15 cellular contexts compared by ENCODE assay signal in genomic region chr22:32123657-32124056, GRCh38. TPM values are rescaled to one million over a fixed set of nuclear protein-coding genes. Genes with fewer than 3 reads are reported as not detected.
A peak's percentile ranks its signal among the peaks of the same experiment; 100 is the strongest.
DNase-seq lines count a peak whose midpoint lies in the region; ATAC-seq, FAIRE-seq and TF ChIP-seq lines count a peak whose summit lies in the region.
"Had no signal": no experiment of that assay in that cellular context is flagged by ENCODE, and none has a peak within 500 bp of the region (broad histone marks: within the 10 kb centered on the region; RNA-seq: fewer than 3 reads in every experiment).

No MANE protein-coding gene starts in this region.

- POLR2A ChIA-PET in A549 (lab: Yijun Ruan, JAX) (no interaction called here), SK-N-SH (lab: Yijun Ruan, JAX) (no interaction called here)

- H3F3A ChIP-seq in GM23338 (replicated peaks; ENCODE audit: low read depth) = no peaks in the 10 kb centered on the region
- H3F3A ChIP-seq in SK-N-SH (replicated peaks; ENCODE audit: insufficient read depth) = no peaks in the 10 kb centered on the region

- peaks cover 9% of the 10 kb centered on the region; the same call in 2 of the 3 replicates for H3K9me3 Mint-ChIP-seq in GM23338
- H3K9me3 Mint-ChIP-seq in activated naive CD4-positive, alpha-beta T cell treated with anti-CD3 and anti-CD28 coated beads for 36 hours = no peaks in the 10 kb centered on the region
- H3K9me3 Mint-ChIP-seq: IgD-negative memory B cell had no signal

- intact Hi-C loops in activated naive CD4-positive, alpha-beta T cell treated with anti-CD3 and anti-CD28 coated beads for 36 hours (cut with micrococcal nuclease) = no loop called here

- no peak overlapping the region for H3K4me3 Mint-ChIP-seq in GM23338
- H3K4me3 Mint-ChIP-seq in activated naive CD4-positive, alpha-beta T cell treated with anti-CD3 and anti-CD28 coated beads for 36 hours = no peak overlapping the region
- H3K4me3 Mint-ChIP-seq: activated naive CD8-positive, alpha-beta T cell; IgD-negative memory B cell; T-helper 17 cell had no signal

- 20% methylated on average over 5 of the region's 10 CpGs for WGBS in A549 (ENCODE audit: missing lambda C conversion rate)
- 81% methylated on average over 9 of the region's 10 CpGs for WGBS in SK-N-SH (ENCODE audit: low lambda C conversion rate)
- 32% methylated on average over 10 of the region's 10 CpGs for WGBS in hepatocyte (ENCODE audit: low lambda C conversion rate, missing lambda C conversion rate)
- 72 to 73% methylated on average over 8 to 10 of the region's 10 CpGs for WGBS in upper lobe of left lung, 2 donors

- H3K4me2 ChIP-seq in A549 = no peak overlapping the region
- H3K4me2 ChIP-seq in GM23338 = no peak overlapping the region
- no peak overlapping the region for H3K4me2 ChIP-seq in SK-N-SH
- H3K4me2 ChIP-seq in hepatocyte = no peak overlapping the region

- no peak overlapping the region for H3K27ac Mint-ChIP-seq in GM23338
- H3K27ac Mint-ChIP-seq in activated naive CD4-positive, alpha-beta T cell treated with anti-CD3 and anti-CD28 coated beads for 36 hours = no peak overlapping the region
- H3K27ac Mint-ChIP-seq: activated naive CD8-positive, alpha-beta T cell; T-helper 17 cell had no signal

- H2AFZ ChIP-seq in GM23338 = peak overlapping the region; percentile 21; the same call in 1 of the 2 replicates
- no peak overlapping the region for H2AFZ ChIP-seq in SK-N-SH (ENCODE audit: low read depth)
- no peak overlapping the region for H2AFZ ChIP-seq in hepatocyte

- TF ChIP-seq CTCF in A549 (IDR thresholded peaks at IDR 0.05) (peak; percentile 31; the same call in 1 of the 3 replicates), GM23338 (conservative IDR thresholded peaks at IDR 0.05; ENCODE audit: low read depth in 2 of 2) (peak; percentile 43 to 59), SK-N-SH (IDR thresholded peaks at IDR 0.05) (0 out of 2 replicates have a peak, but pooled peaks have one; percentile 14), hepatocyte (IDR thresholded peaks at IDR 0.05; ENCODE audit: poor library complexity) (no peak), upper lobe of left lung (IDR thresholded peaks at IDR 0.05) (no peak)

- H3K36me3 ChIP-seq in GM23338 (ENCODE audit: insufficient read depth) (no peaks in the 10 kb centered on the region), SK-N-SH (replicated peaks in 1 of 2; ENCODE audit: control insufficient read depth in 1 of 2, insufficient read depth in 2 of 2, low read length in 1 of 2) (no peaks in the 10 kb centered on the region), hepatocyte (replicated peaks; ENCODE audit: insufficient read depth, low read depth) (no peaks in the 10 kb centered on the region), upper lobe of left lung (no peaks in the 10 kb centered on the region)

- TF ChIP-seq EP300 in A549 (IDR thresholded peaks at IDR 0.05) (no peak), SK-N-SH (IDR thresholded peaks at IDR 0.05; ENCODE audit: borderline replicate concordance in 1 of 2, low read depth in 1 of 2, low read length in 1 of 2) (no peak), upper lobe of left lung (IDR thresholded peaks at IDR 0.05) (no peak)

- no peak for FAIRE-seq in A549 (lab: Jason Lieb, UNC)
- FAIRE-seq: H54 had no signal

- peaks cover 7% of the 10 kb centered on the region for H3K27me3 Mint-ChIP-seq in GM23338 (ENCODE audit: insufficient read depth, low read depth, poor library complexity)
- H3K27me3 Mint-ChIP-seq in activated naive CD4-positive, alpha-beta T cell treated with anti-CD3 and anti-CD28 coated beads for 36 hours (ENCODE audit: low read depth) = no peaks in the 10 kb centered on the region
- H3K27me3 Mint-ChIP-seq: activated naive CD8-positive, alpha-beta T cell; IgD-negative memory B cell; T-helper 17 cell had no signal

- H3K27ac ChIP-seq in A549 (no peak overlapping the region), GM23338 (ENCODE audit: low read depth) (no peak overlapping the region), SK-N-SH (ENCODE audit: low read depth in 2 of 2, low read length in 1 of 2) (no peak overlapping the region), hepatocyte (no peak overlapping the region), upper lobe of left lung (no peak overlapping the region)

- peak in 1 of 2 experiments; percentile 31 for DNase-seq in A549 (ENCODE audit: low read depth in 1 of 2, low spot score in 1 of 2)
- peak; percentile 81 for DNase-seq in GM23338 (ENCODE audit: low spot score)
- DNase-seq in SK-N-SH = no peak
- peak; percentile 39 for DNase-seq in iPS-NIHi11 (ENCODE audit: low spot score)
- no peak for DNase-seq in GF-D8 (lab: John Stamatoyannopoulos, UW)
- DNase-seq in hepatocyte (ENCODE audit: low spot score) = no peak
- no peak for DNase-seq in activated naive CD4-positive, alpha-beta T cell treated with anti-CD3 and anti-CD28 coated beads for 36 hours
- DNase-seq in upper lobe of left lung = no peak
- DNase-seq: activated CD4-positive, alpha-beta T cell treated with anti-CD3 and anti-CD28 coated beads for 4 hours; NCI-H1417; T-helper 17 cell had no signal

- H3K79me2 ChIP-seq in GM23338 (replicated peaks; ENCODE audit: insufficient read depth) (no peaks in the 10 kb centered on the region), SK-N-SH (ENCODE audit: insufficient read depth) (no peaks in the 10 kb centered on the region), hepatocyte (no peaks in the 10 kb centered on the region)

- no peaks in the 10 kb centered on the region for H3K36me3 Mint-ChIP-seq in GM23338 (ENCODE audit: low read depth)
- H3K36me3 Mint-ChIP-seq in activated naive CD4-positive, alpha-beta T cell treated with anti-CD3 and anti-CD28 coated beads for 36 hours (ENCODE audit: low read depth) = no peaks in the 10 kb centered on the region
- H3K36me3 Mint-ChIP-seq: activated naive CD8-positive, alpha-beta T cell; IgD-negative memory B cell had no signal

- TF ChIP-seq RAD21 in A549 (conservative IDR thresholded peaks at IDR 0.05 in 1 of 2, IDR thresholded peaks at IDR 0.05 in 1 of 2) (peak; percentile 36 to 37; a peak in 4 of 5 replicates), SK-N-SH (IDR thresholded peaks at IDR 0.05; ENCODE audit: low read length) (no peak)

- no peaks in the 10 kb centered on the region for H3K9me2 ChIP-seq in GM23338 (ENCODE audit: insufficient read depth)
- H3K9me2 ChIP-seq in SK-N-SH = no peaks in the 10 kb centered on the region
- H3K9me2 ChIP-seq in hepatocyte (replicated peaks; ENCODE audit: insufficient read depth) = no peaks in the 10 kb centered on the region

- ATAC-seq in A549 = peak; percentile 88 to 92
- ATAC-seq in GM23338 = peak; percentile 85
- no peak for ATAC-seq in upper lobe of left lung (ENCODE audit: low FRiP score in 2 of 2)
- ATAC-seq: sciatic nerve, T-helper 17 cell had no signal

- no peaks in the 10 kb centered on the region for H3K27me3 ChIP-seq in GM23338 (ENCODE audit: insufficient read depth)
- no peaks in the 10 kb centered on the region for H3K27me3 ChIP-seq in SK-N-SH (ENCODE audit: insufficient read depth)
- H3K27me3 ChIP-seq in hepatocyte = no peaks in the 10 kb centered on the region
- no peaks in the 10 kb centered on the region for H3K27me3 ChIP-seq in upper lobe of left lung

- no peak overlapping the region for H3K4me3 ChIP-seq in A549
- H3K4me3 ChIP-seq in GM23338 = no peak overlapping the region
- no peak overlapping the region for H3K4me3 ChIP-seq in SK-N-SH (ENCODE audit: low read depth in 2 of 2, low read length in 1 of 2)
- no peak overlapping the region for H3K4me3 ChIP-seq in hepatocyte
- H3K4me3 ChIP-seq in upper lobe of left lung = no peak overlapping the region

- H3K4me1 Mint-ChIP-seq in GM23338 = peaks cover 8% of the 10 kb centered on the region
- H3K4me1 Mint-ChIP-seq in activated naive CD4-positive, alpha-beta T cell treated with anti-CD3 and anti-CD28 coated beads for 36 hours (ENCODE audit: low read depth) = peaks cover 10% of the 10 kb centered on the region

- H3K9me3 ChIP-seq in A549 = no peaks in the 10 kb centered on the region
- H3K9me3 ChIP-seq in SK-N-SH = no peaks in the 10 kb centered on the region
- no peaks in the 10 kb centered on the region for H3K9me3 ChIP-seq in hepatocyte (ENCODE audit: low read depth)
- H3K9me3 ChIP-seq in upper lobe of left lung = no peaks in the 10 kb centered on the region

- CTCF ChIA-PET in A549 (lab: Yijun Ruan, JAX) (no interaction called here), SK-N-SH (lab: Yijun Ruan, JAX) (no interaction called here)
- CTCF ChIA-PET in activated naive CD4-positive, alpha-beta T cell treated with anti-CD3 and anti-CD28 coated beads for 36 hours (lab: Charles Lee) = no interaction called here

- TF ChIP-seq POLR2A in A549 (IDR thresholded peaks at IDR 0.05; ENCODE audit: low read length) (no peak), upper lobe of left lung (IDR thresholded peaks at IDR 0.05) (no peak)

- H3K4me1 ChIP-seq in A549 (no peaks in the 10 kb centered on the region), GM23338 (ENCODE audit: insufficient read depth) (no peaks in the 10 kb centered on the region), SK-N-SH (ENCODE audit: control insufficient read depth in 1 of 2, insufficient read depth in 2 of 2, low read depth in 1 of 2, low read length in 1 of 2) (no peaks in the 10 kb centered on the region), hepatocyte (ENCODE audit: insufficient read depth) (no peaks in the 10 kb centered on the region), upper lobe of left lung (no peaks in the 10 kb centered on the region)

- no peak overlapping the region for H3K9ac ChIP-seq in SK-N-SH

- H4K20me1 ChIP-seq in GM23338 (replicated peaks; ENCODE audit: insufficient read depth) (no peaks in the 10 kb centered on the region), SK-N-SH (ENCODE audit: insufficient read depth) (no peaks in the 10 kb centered on the region), hepatocyte (ENCODE audit: insufficient read depth, poor library complexity, severe bottlenecking) (no peaks in the 10 kb centered on the region)

TF ChIP-seq in A549, 52 proteins besides CTCF, POLR2A, EP300 and RAD21 (continues in another document):
- TF ChIP-seq SMC3 (IDR thresholded peaks at IDR 0.05) = peak; percentile 40

TF ChIP-seq in GM23338, 12 proteins besides CTCF, POLR2A, EP300 and RAD21 (continues in another document):
- TF ChIP-seq EZH2phosphoT487 (IDR thresholded peaks at IDR 0.05; ENCODE audit: unreplicated experiment) = no peak

RNA-seq across cellular contexts. Expression of gene C22orf42, which starts 35.4 kb away (rescaled TPM):
- not detected in 2 replicates for polyA plus RNA-seq in A549 (2011; rRNA removed)
- not detected in 2 replicates for polyA plus RNA-seq in A549 (2012; cell fraction: cytosol; rRNA removed)
- not detected in 2 replicates for polyA plus RNA-seq in A549 (2012; cell fraction: nucleus; rRNA removed)
- not detected in 3 replicates for polyA plus RNA-seq in A549 (2017; fragmentation: RNase III; extraction: RNeasy Plus Mini Kit Qiagen cat#74134 plus additional on column Dnase treatment)
- polyA minus RNA-seq in A549 (2011; rRNA and poly(A)+ RNA removed) = not detected in 2 replicates
- total RNA-seq in GM23338 (2014; rRNA removed; shearing (Covaris generic)) = 0.23 and 0.76 TPM in 2 replicates
- 0.49 and 1.2 TPM in 2 replicates for polyA plus RNA-seq in GM23338 (2016; fragmentation: Nextera tagmentation; extraction: Ambion mirVana)
- polyA plus RNA-seq in SK-N-SH (2012; rRNA removed) = not detected in 2 replicates
- not detected in 2 replicates for polyA plus RNA-seq in SK-N-SH (2012; cell fraction: cytosol; rRNA removed)
- not detected in 2 replicates for polyA plus RNA-seq in SK-N-SH (2012; cell fraction: nucleus; rRNA removed)
- not detected in 2 replicates for total RNA-seq in hepatocyte
- polyA plus RNA-seq in hepatocyte = not detected in 2 replicates
- total RNA-seq in activated naive CD4-positive, alpha-beta T cell treated with anti-CD3 and anti-CD28 coated beads for 36 hours = not detected
- not detected for total RNA-seq in upper lobe of left lung
- total RNA-seq: sciatic nerve, T-helper 17 cell had no signal
- polyA plus RNA-seq: IgD-negative memory B cell had no signal

Comparison
In these comparisons a context has a peak if more than half of its experiments do, and no peak if none do; other contexts are left out.
1. ATAC-seq: peak in A549 (2 of 2) and GM23338 (single experiment); none in upper lobe of left lung (0 of 2).
2. DNase-seq: peak in GM23338 (single experiment) and iPS-NIHi11 (single experiment); none in SK-N-SH (single experiment), GF-D8 (single experiment), hepatocyte (single experiment), activated naive CD4-positive, alpha-beta T cell treated with anti-CD3 and anti-CD28 coated beads for 36 hours (single experiment) and upper lobe of left lung (0 of 2).
3. CTCF ChIP-seq: peak in A549 (single experiment), GM23338 (2 of 2) and SK-N-SH (single experiment); none in hepatocyte (single experiment) and upper lobe of left lung (0 of 6).
4. Of the 12 proteins assayed by ChIP-seq in both A549 and SK-N-SH: peak only in A549: RAD21 and SMC3; only in SK-N-SH: none; in both: CTCF; in neither: 9.